14 cellular contexts compared by ENCODE assay signal in the genomic region with DNA sequence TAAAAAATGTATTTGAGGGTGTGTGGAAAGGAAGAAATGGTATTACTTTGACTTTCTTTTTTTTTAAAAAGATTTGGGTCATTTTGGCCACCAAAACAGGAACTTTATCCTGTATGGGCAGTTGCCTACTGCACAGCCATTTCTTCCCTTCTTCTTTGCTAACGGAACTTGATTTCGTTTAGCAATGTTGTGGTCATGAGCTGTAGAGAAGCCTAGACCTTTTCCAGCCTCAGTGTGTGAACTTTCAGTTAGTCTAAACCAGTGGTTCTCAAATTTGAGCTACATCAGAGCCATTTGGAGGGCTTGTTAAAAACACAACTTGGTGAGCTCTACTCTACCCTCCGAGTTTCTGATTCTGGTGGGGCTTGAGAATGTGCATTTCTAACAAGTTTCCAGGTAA. TPM values are rescaled to one million over a fixed set of nuclear protein-coding genes. Genes with fewer than 3 reads are reported as not detected.
DNase-seq lines count a peak whose midpoint lies in the region; ATAC-seq and TF ChIP-seq lines count a peak whose summit lies in the region.
"Not testable (repeated sequence)": the region's sequence is repeated elsewhere in the genome, so short reads cannot be mapped to it uniquely, and the experiment has no call there.
"Had no signal": no experiment of that assay in that cellular context is flagged by ENCODE, and none has a peak within 500 bp of the region (broad histone marks: within the 10 kb centered on the region; RNA-seq: fewer than 3 reads in every experiment).

No MANE protein-coding gene starts in this region.

- CTCF ChIA-PET in naive thymus-derived CD4-positive, alpha-beta T cell (lab: Charles Lee), result not testable (repeated sequence)

- DNase-seq in NOMO-1 treated with DMSO at 0.1 percent for 48 hours (lab: John Stamatoyannopoulos, UW; ENCODE audit: unreplicated experiment), result peak; percentile 29
- not testable (repeated sequence) for DNase-seq in adrenal gland; Right ventricle myocardium superior; immature natural killer cell; naive thymus-derived CD4-positive, alpha-beta T cell; upper lobe of left lung

- not testable (repeated sequence) for H3K27me3 ChIP-seq in adrenal gland; naive thymus-derived CD4-positive, alpha-beta T cell (ENCODE audit: control insufficient read depth in 2 of 2, insufficient read depth in 2 of 2, low read length in 2 of 2); upper lobe of left lung

- not testable (repeated sequence) for H3K9me3 ChIP-seq in adrenal gland (replicated peaks in 1 of 3); naive thymus-derived CD4-positive, alpha-beta T cell (ENCODE audit: control insufficient read depth in 2 of 3, low read length in 3 of 3); upper lobe of left lung

- H3K36me3 ChIP-seq in adrenal gland (replicated peaks in 1 of 2); naive thymus-derived CD4-positive, alpha-beta T cell (ENCODE audit: control insufficient read depth in 2 of 3, insufficient read depth in 3 of 3, low read length in 3 of 3); upper lobe of left lung: not testable (repeated sequence)

- H3K9me3 Mint-ChIP-seq in immature natural killer cell; naive thymus-derived CD4-positive, alpha-beta T cell: not testable (repeated sequence)

- POLR2A ChIA-PET in naive thymus-derived CD4-positive, alpha-beta T cell (lab: Charles Lee), result not testable (repeated sequence)

- H3K4me1 Mint-ChIP-seq in immature natural killer cell, result peaks cover 46 to 65% of the 10 kb centered on the region in 2 donors
- peaks cover 11 to 18% (median 15%) of the 10 kb centered on the region in 7 donors for H3K4me1 Mint-ChIP-seq in naive thymus-derived CD4-positive, alpha-beta T cell

- peak overlapping the region in 3 of 5 donors; percentile 44 to 63 (median 59) for H3K4me3 Mint-ChIP-seq in immature natural killer cell
- not testable (repeated sequence) for H3K4me3 Mint-ChIP-seq in naive thymus-derived CD4-positive, alpha-beta T cell

- not testable (repeated sequence) for H3K27me3 Mint-ChIP-seq in immature natural killer cell (ENCODE audit: low read depth in 3 of 3)
- peaks cover 0 to 20% (median 0%) of the 10 kb centered on the region in 5 donors for H3K27me3 Mint-ChIP-seq in naive thymus-derived CD4-positive, alpha-beta T cell

- H3K36me3 Mint-ChIP-seq in immature natural killer cell; naive thymus-derived CD4-positive, alpha-beta T cell: not testable (repeated sequence)

- not testable (repeated sequence) for TF ChIP-seq EP300 in upper lobe of left lung (IDR thresholded peaks at IDR 0.05)

- H3K4me3 ChIP-seq in adrenal gland; naive thymus-derived CD4-positive, alpha-beta T cell (ENCODE audit: low read length); upper lobe of left lung: not testable (repeated sequence)

- intact Hi-C loops in adrenal gland (cut with DNase I), result loop anchor here in 1 of 2 donors (10.0 kb wide), 1 partner anchor 182 kb away; a partner anchor contains a TSS
- intact Hi-C loops in Right ventricle myocardium superior (cut with DNase I), result not testable (repeated sequence)
- intact Hi-C loops in naive thymus-derived CD4-positive, alpha-beta T cell (cut with micrococcal nuclease), result loop anchor here in 1 of 2 donors (10.0 kb wide), 1 partner anchor 82 kb away; no protein-coding TSS in a partner anchor

- H3K4me1 ChIP-seq in adrenal gland (replicated peaks in 1 of 2); naive thymus-derived CD4-positive, alpha-beta T cell (ENCODE audit: control insufficient read depth in 2 of 2, insufficient read depth in 2 of 2, low read length in 2 of 2); upper lobe of left lung: not testable (repeated sequence)

- peak overlapping the region; percentile 81 to 85 (median 84) for H3K27ac Mint-ChIP-seq in immature natural killer cell
- not testable (repeated sequence) for H3K27ac Mint-ChIP-seq in naive thymus-derived CD4-positive, alpha-beta T cell

- WGBS in adrenal gland, 4 donors, result 49 to 71% (median 60%) methylated on average over 1 to 3 of the region's 3 CpGs
- 60 to 81% methylated on average over 2 to 3 of the region's 3 CpGs for WGBS in upper lobe of left lung, 2 donors

- TF ChIP-seq POLR2A in adrenal gland (IDR thresholded peaks at IDR 0.05); upper lobe of left lung (IDR thresholded peaks at IDR 0.05): not testable (repeated sequence)

- ATAC-seq in GM18867 (IDR thresholded peaks at IDR 0.05; ENCODE audit: unreplicated experiment) (peak; percentile 43), Right ventricle myocardium superior (ENCODE audit: poor library complexity) (peak; percentile 72), upper lobe of left lung (ENCODE audit: low FRiP score in 2 of 2) (peak; percentile 68 to 79)
- peak; percentile 63 for ATAC-seq in naive thymus-derived CD4-positive, alpha-beta T cell

- not testable (repeated sequence) for TF ChIP-seq CTCF in adrenal gland (IDR thresholded peaks at IDR 0.05); upper lobe of left lung (IDR thresholded peaks at IDR 0.05)

- H3K27ac ChIP-seq in adrenal gland, result peak overlapping the region in 3 of 5 donors; percentile 9 to 52 (median 40)
- not testable (repeated sequence) for H3K27ac ChIP-seq in naive thymus-derived CD4-positive, alpha-beta T cell (ENCODE audit: low read depth, low read length)
- peak overlapping the region; percentile 30 to 77 (median 43) for H3K27ac ChIP-seq in upper lobe of left lung

RNA-seq across cellular contexts. Expression of a gene that starts 12.8 kb away (rescaled TPM):
- 100 to 1,000 TPM in 6 of 8 donors, 10 to 100 TPM in 2; 19.0 to 184 (median 125) TPM for total RNA-seq in adrenal gland
- polyA plus RNA-seq in adrenal gland, result 100 to 1,000 TPM in 1 of 3 donors, 10 to 100 TPM in 2; 18.1 to 103 (median 30.1) TPM
- 23.0 TPM for total RNA-seq in Right ventricle myocardium superior
- polyA plus RNA-seq in immature natural killer cell, result 1,000 to 10,000 TPM in 2 of 3 donors, 100 to 1,000 TPM in 1; 491 to 1,637 (median 1,471) TPM
- total RNA-seq in naive thymus-derived CD4-positive, alpha-beta T cell, result 100 to 1,000 TPM in 1 of 5 experiments, 10 to 100 TPM in 1, 1 to 10 TPM in 2, not detected in 1; 1.5 to 190 (median 9.3) TPM
- under 1 TPM; 0.58 to 0.83 TPM for polyA plus RNA-seq in naive thymus-derived CD4-positive, alpha-beta T cell
- 100 to 1,000 TPM in 2 of 6 donors, 10 to 100 TPM in 4; 20.8 to 237 (median 82.8) TPM for total RNA-seq in upper lobe of left lung
- total RNA-seq: A673, Calu3, GM23248, H7, HT-29, PC-3, SK-MEL-5 had no signal
- polyA plus RNA-seq: GM23248 had no signal

RNA-seq across cellular contexts. Expression of a gene that starts 38.1 kb away (rescaled TPM):
- total RNA-seq in adrenal gland, result 1 to 10 TPM; 2.2 to 8.0 (median 3.7) TPM
- polyA plus RNA-seq in adrenal gland, result 10 to 100 TPM in 1 of 3 donors, 1 to 10 TPM in 1, under 1 TPM in 1; 0.92 to 12.8 (median 4.7) TPM
- 1.3 TPM for total RNA-seq in Right ventricle myocardium superior
- 1 to 10 TPM in 2 of 3 donors, under 1 TPM in 1; 0.61 to 8.8 (median 6.9) TPM for polyA plus RNA-seq in immature natural killer cell
- total RNA-seq in naive thymus-derived CD4-positive, alpha-beta T cell, result 1 to 10 TPM in 1 of 5 experiments, under 1 TPM in 4; 0.32 to 3.5 (median 0.89) TPM
- polyA plus RNA-seq in naive thymus-derived CD4-positive, alpha-beta T cell, result not detected
- total RNA-seq in upper lobe of left lung, result 10 to 100 TPM; 10.8 to 37.7 (median 15.9) TPM
- total RNA-seq: GM23248, H7 had no signal

RNA-seq across cellular contexts. Expression of a gene that starts 57.2 kb away (rescaled TPM):
- total RNA-seq in adrenal gland (100 to 1,000 TPM in 5 of 8 donors, 10 to 100 TPM in 3; 31.2 to 120 (median 109) TPM), Right ventricle myocardium superior (13.6 TPM), upper lobe of left lung (100 to 1,000 TPM in 4 of 6 donors, 10 to 100 TPM in 2; 94.6 to 273 (median 160) TPM)
- polyA plus RNA-seq in adrenal gland (10 to 100 TPM; 21.2 to 72.5 (median 23.7) TPM), immature natural killer cell (1 to 10 TPM in 2 of 3 donors, under 1 TPM in 1; 0.71 to 5.2 (median 2.1) TPM)
- 10 to 100 TPM in 1 of 5 experiments, 1 to 10 TPM in 3, not detected in 1; 2.7 to 91.5 (median 6.4) TPM for total RNA-seq in naive thymus-derived CD4-positive, alpha-beta T cell
- under 1 TPM; 0.17 to 0.21 TPM for polyA plus RNA-seq in naive thymus-derived CD4-positive, alpha-beta T cell
- total RNA-seq: A673, Calu3, GM23248, H7, HT-29 had no signal
- polyA plus RNA-seq: GM23248 had no signal
